Comparison of ENCODE assay signal across 9 cellular contexts in the genomic region with DNA sequence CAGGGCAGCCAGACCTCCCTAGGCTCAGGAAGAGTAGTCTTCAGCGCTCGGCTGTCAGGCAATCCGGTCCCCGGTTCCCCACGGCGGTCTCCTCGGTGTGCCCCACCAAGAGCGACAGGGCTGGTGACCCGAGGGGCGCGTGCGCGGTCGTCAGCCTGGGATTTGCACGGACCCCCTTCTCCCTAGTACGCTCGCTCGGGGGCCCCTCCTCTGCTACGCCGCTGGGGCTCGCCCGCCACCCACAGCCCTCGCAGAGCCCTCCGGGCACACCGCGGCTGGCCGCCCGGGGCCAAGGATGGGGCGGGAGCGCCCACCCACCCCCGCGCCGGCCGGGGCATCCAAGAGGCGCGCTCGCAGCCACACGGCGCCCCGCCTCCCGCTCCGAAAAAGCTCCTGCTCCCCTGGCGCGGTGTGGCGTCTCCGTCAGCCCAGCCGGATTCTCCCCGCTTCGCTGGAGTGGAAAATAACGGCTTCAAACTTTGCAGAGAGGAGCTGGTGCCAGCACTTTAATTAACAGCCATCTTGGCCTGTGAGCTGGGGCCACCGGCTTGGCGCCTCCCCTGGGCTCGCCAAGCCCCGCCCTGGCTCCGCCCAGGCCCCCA. TPM values are rescaled to one million over a fixed set of nuclear protein-coding genes. Genes with fewer than 3 reads are reported as not detected.
A peak's percentile ranks its signal among the peaks of the same experiment; 100 is the strongest.
DNase-seq lines count a peak whose midpoint lies in the region; ATAC-seq, FAIRE-seq and TF ChIP-seq lines count a peak whose summit lies in the region.
"Had no signal": no experiment of that assay in that cellular context is flagged by ENCODE, and none has a peak within 500 bp of the region (broad histone marks: within the 10 kb centered on the region; RNA-seq: fewer than 3 reads in every experiment).

No MANE protein-coding gene starts in this region.

- TF ChIP-seq CTCF in HepG2 (CRISPR knock-in tag; IDR thresholded peaks at IDR 0.05), result no peak
- TF ChIP-seq CTCF in right lobe of liver (IDR thresholded peaks at IDR 0.05), result no peak
- no peak for TF ChIP-seq CTCF in WTC11 (IDR thresholded peaks at IDR 0.05)
- no peak for TF ChIP-seq CTCF in fibroblast of villous mesenchyme (IDR thresholded peaks at IDR 0.05; ENCODE audit: insufficient read depth, low read depth, low read length)

- ATAC-seq in HepG2 (peak; percentile 8; the same call in 2 of the 3 replicates), right lobe of liver (no peak), WTC11 (peak; percentile 10), GM18873 (IDR thresholded peaks at IDR 0.05; ENCODE audit: low FRiP score, unreplicated experiment) (no peak)
- ATAC-seq: body of pancreas had no signal

- H3K36me3 Mint-ChIP-seq in WTC11, result no peaks in the 10 kb centered on the region

- no peak for FAIRE-seq in HepG2 (lab: Jason Lieb, UNC)

- no peak for DNase-seq in HepG2 (ENCODE audit: low spot score)
- DNase-seq in right lobe of liver, result no peak
- peak; percentile 44 for DNase-seq in WTC11 (ENCODE audit: low spot score)
- peak; percentile 41 for DNase-seq in fibroblast of villous mesenchyme (ENCODE audit: low read depth)
- peak; percentile 18 for DNase-seq in pons (ENCODE audit: low spot score)
- no peak for DNase-seq in islet precursor cell
- no peak for DNase-seq in NOMO-1 (lab: John Stamatoyannopoulos, UW; ENCODE audit: unreplicated experiment in 2 of 2)

- H2AFZ ChIP-seq in HepG2 (ENCODE audit: low read length), result no peak overlapping the region

- in situ Hi-C loops in HepG2 (cut with HindIII; ENCODE audit: extremely low pct_ligation_motif_present, low pct_unique_long_range_greater_than_20kb), result no loop called here

- H3K9me3 ChIP-seq in HepG2 (ENCODE audit: low read length), result no peaks in the 10 kb centered on the region
- H3K9me3 ChIP-seq in right lobe of liver, result no peaks in the 10 kb centered on the region
- H3K9me3 ChIP-seq: body of pancreas had no signal

- H3K4me3 Mint-ChIP-seq in WTC11, result peak overlapping the region; percentile 92

- H3K27ac Mint-ChIP-seq in WTC11, result no peak overlapping the region

- H3K27me3 ChIP-seq in HepG2 (ENCODE audit: control insufficient read depth in 1 of 2, insufficient read depth in 2 of 2, low read length in 2 of 2) (peaks cover 36 to 72% of the 10 kb centered on the region in 2 experiments), right lobe of liver (peaks cover 0 to 26% of the 10 kb centered on the region in 2 donors)

- H3K27ac ChIP-seq in HepG2 (ENCODE audit: extremely low read length, insufficient read depth, low read length) (no peak overlapping the region), right lobe of liver (no peak overlapping the region)
- H3K27ac ChIP-seq: body of pancreas had no signal

- H3K36me3 ChIP-seq in HepG2 (replicated peaks in 1 of 2; ENCODE audit: control insufficient read depth in 1 of 2, insufficient read depth in 2 of 2, low read length in 2 of 2), result no peaks in the 10 kb centered on the region
- no peaks in the 10 kb centered on the region for H3K36me3 ChIP-seq in right lobe of liver

- TF ChIP-seq EP300 in HepG2 (IDR thresholded peaks at IDR 0.05; ENCODE audit: low read depth in 2 of 2, low read length in 2 of 2), result no peak
- no peak for TF ChIP-seq EP300 in HepG2 (CRISPR knock-in tag; IDR thresholded peaks at IDR 0.05; ENCODE audit: borderline replicate concordance)

- no peaks in the 10 kb centered on the region for H3K9me3 Mint-ChIP-seq in WTC11

- peaks cover 36% of the 10 kb centered on the region for H3K4me1 Mint-ChIP-seq in WTC11

- POLR2A ChIA-PET in HepG2 (lab: Yijun Ruan, JAX), result no interaction called here
- POLR2A ChIA-PET in WTC11 (lab: Charles Lee), result interaction anchor here (0.6 to 1.3 kb wide), 3 partner anchors 7 to 178 kb away, joined by 3 read pairs; a partner anchor contains a TSS

- H4K20me1 ChIP-seq in HepG2 (ENCODE audit: insufficient read depth, low read length), result no peaks in the 10 kb centered on the region

- peak overlapping the region; percentile 48 to 71 (median 49) for H3K4me3 ChIP-seq in HepG2 (replicated peaks in 1 of 3; ENCODE audit: insufficient read depth in 1 of 3, low read depth in 2 of 3, low read length in 3 of 3)
- H3K4me3 ChIP-seq in right lobe of liver, result peak overlapping the region in 1 of 3 donors; percentile 7
- H3K4me3 ChIP-seq in fibroblast of villous mesenchyme (ENCODE audit: low read depth, low read length), result peak overlapping the region; percentile 61
- H3K4me3 ChIP-seq: body of pancreas had no signal

- no peaks in the 10 kb centered on the region for H3K79me2 ChIP-seq in HepG2 (ENCODE audit: insufficient read depth, low read length)

- intact Hi-C loops in HepG2 (cut with micrococcal nuclease; ENCODE audit: unreplicated experiment), result no loop called here
- intact Hi-C loops in right lobe of liver (cut with DNase I), result no loop called here

- CTCF ChIA-PET in HepG2 (lab: Yijun Ruan, JAX; ENCODE audit: low intra/inter-chr PET ratio, low total read pairs) (no interaction called here), WTC11 (lab: Charles Lee) (interaction anchor here (0.6 to 5.5 kb wide), 14 partner anchors 8 to 191 kb away, joined by 3 to 117 read pairs (median 12); a partner anchor contains a TSS)

- WGBS in HepG2 (ENCODE audit: low lambda C conversion rate), result no CpG with 5 or more reads among the region's 55 CpGs
- WGBS in right lobe of liver (ENCODE audit: insufficient coverage, low coverage, low lambda C conversion rate, missing lambda C conversion rate), result no CpG with 5 or more reads among the region's 55 CpGs

- H3K4me2 ChIP-seq in HepG2 (ENCODE audit: low read depth, low read length), result peak overlapping the region; percentile 73

- H3K9ac ChIP-seq in HepG2 (ENCODE audit: insufficient read depth, low read depth, low read length), result peak overlapping the region; percentile 30; the same call in 1 of the 2 replicates

- H3K27me3 Mint-ChIP-seq in WTC11 (ENCODE audit: low read depth), result peaks cover 60% of the 10 kb centered on the region

- peaks cover 36% of the 10 kb centered on the region for H3K4me1 ChIP-seq in HepG2 (ENCODE audit: insufficient read depth, low read length)
- H3K4me1 ChIP-seq in right lobe of liver, result peaks cover 0 to 17% (median 0%) of the 10 kb centered on the region in 4 donors

- no peak for TF ChIP-seq RAD21 in HepG2 (CRISPR knock-in tag; IDR thresholded peaks at IDR 0.05)

- TF ChIP-seq POLR2A in HepG2 (IDR thresholded peaks at IDR 0.05; ENCODE audit: insufficient read depth in 1 of 2, low read depth in 2 of 2, low read length in 2 of 2) (no peak), right lobe of liver (IDR thresholded peaks at IDR 0.05) (no peak)

- no TSS peak for BruUV-seq in HepG2 (replicated peaks; lab: Mats Ljungman, UMichigan)

RNA-seq across cellular contexts. Expression of a gene that starts 2.1 kb away (rescaled TPM):
- total RNA-seq in HepG2 (2016; rRNA removed; fragmentation: Illumina TruSeq; extraction: Trizol) (0.11 TPM in 1 of 2 replicates, not detected in the other), right lobe of liver (under 1 TPM in 4 of 6 experiments, not detected in 2; 0.31 to 0.62 (median 0.38) TPM), WTC11 (2021) (13.4 to 16.8 TPM (median 15.6 TPM) in 3 replicates), fibroblast of villous mesenchyme (0.43 and 0.97 TPM in 2 replicates)
- not detected in 2 replicates for total RNA-seq in HepG2 (2016; cell fraction: cytosol; rRNA removed; fragmentation: Illumina TruSeq; extraction: Trizol; ENCODE audit: low read depth)
- total RNA-seq in HepG2 (2016; cell fraction: insoluble cytoplasmic fraction; rRNA removed; fragmentation: Illumina TruSeq; extraction: Trizol), result not detected in 2 replicates
- total RNA-seq in HepG2 (2016; cell fraction: membrane; rRNA removed; fragmentation: Illumina TruSeq; extraction: Trizol), result 0.14 TPM in 1 of 2 replicates, not detected in the other
- not detected in 2 replicates for total RNA-seq in HepG2 (2016; cell fraction: nucleus; rRNA removed; fragmentation: Illumina TruSeq; extraction: Trizol)
- 0.07 and 0.11 TPM in 2 replicates for polyA plus RNA-seq in HepG2 (2011; rRNA removed)
- polyA plus RNA-seq in HepG2 (2011; cell fraction: cytosol; rRNA removed), result 0.10 and 0.20 TPM in 2 replicates
- polyA plus RNA-seq in HepG2 (2011; cell fraction: nucleus; rRNA removed), result 0.14 TPM in 1 of 2 replicates, not detected in the other
- polyA plus RNA-seq in HepG2 (2012), result 0.24 TPM in 1 of 2 replicates, not detected in the other
- 0.38 and 0.43 TPM in 2 replicates for polyA plus RNA-seq in HepG2 (2016; cell fraction: cytosol; fragmentation: Illumina TruSeq; extraction: Trizol; ENCODE audit: low read depth)
- not detected in 2 replicates for polyA plus RNA-seq in HepG2 (2016; cell fraction: insoluble cytoplasmic fraction; fragmentation: Illumina TruSeq; extraction: Trizol; ENCODE audit: low read depth)
- 0.15 and 0.29 TPM in 2 replicates for polyA plus RNA-seq in HepG2 (2016; cell fraction: membrane; fragmentation: Illumina TruSeq; extraction: Trizol; ENCODE audit: low read depth)
- polyA plus RNA-seq in HepG2 (2016; cell fraction: nucleus; fragmentation: Illumina TruSeq; extraction: Trizol; ENCODE audit: insufficient read depth, low read depth), result not detected in 2 replicates
- 1.1 TPM in 1 of 2 replicates, not detected in the other for polyA minus RNA-seq in HepG2 (2011; rRNA and poly(A)+ RNA removed; ENCODE audit: low replicate concordance)
- polyA minus RNA-seq in HepG2 (2011; cell fraction: cytosol; rRNA and poly(A)+ RNA removed), result not detected in 2 replicates
- not detected in 2 replicates for polyA minus RNA-seq in HepG2 (2011; cell fraction: nucleus; rRNA and poly(A)+ RNA removed)

RNA-seq across cellular contexts. Expression of a gene that starts 22.7 kb away (rescaled TPM):
- total RNA-seq in HepG2 (2016; rRNA removed; fragmentation: Illumina TruSeq; extraction: Trizol) (14.5 and 15.3 TPM in 2 replicates), right lobe of liver (under 1 TPM; 0.20 to 0.99 (median 0.35) TPM), WTC11 (2021) (62.2 to 82.2 TPM (median 66.3 TPM) in 3 replicates), fibroblast of villous mesenchyme (3.9 and 5.2 TPM in 2 replicates)
- total RNA-seq in HepG2 (2016; cell fraction: cytosol; rRNA removed; fragmentation: Illumina TruSeq; extraction: Trizol; ENCODE audit: low read depth), result 9.5 and 10.9 TPM in 2 replicates
- total RNA-seq in HepG2 (2016; cell fraction: insoluble cytoplasmic fraction; rRNA removed; fragmentation: Illumina TruSeq; extraction: Trizol), result 10.5 and 15.3 TPM in 2 replicates
- 11.6 and 11.8 TPM in 2 replicates for total RNA-seq in HepG2 (2016; cell fraction: membrane; rRNA removed; fragmentation: Illumina TruSeq; extraction: Trizol)
- 16.1 and 18.1 TPM in 2 replicates for total RNA-seq in HepG2 (2016; cell fraction: nucleus; rRNA removed; fragmentation: Illumina TruSeq; extraction: Trizol)
- polyA plus RNA-seq in HepG2 (2011; rRNA removed), result 13.2 and 15.2 TPM in 2 replicates
- polyA plus RNA-seq in HepG2 (2011; cell fraction: cytosol; rRNA removed), result 3.7 and 7.3 TPM in 2 replicates
- 33.4 and 44.5 TPM in 2 replicates for polyA plus RNA-seq in HepG2 (2011; cell fraction: nucleus; rRNA removed)
- 4.1 and 7.4 TPM in 2 replicates for polyA plus RNA-seq in HepG2 (2012)
- 1.2 and 1.7 TPM in 2 replicates for polyA plus RNA-seq in HepG2 (2016; cell fraction: cytosol; fragmentation: Illumina TruSeq; extraction: Trizol; ENCODE audit: low read depth)
- polyA plus RNA-seq in HepG2 (2016; cell fraction: insoluble cytoplasmic fraction; fragmentation: Illumina TruSeq; extraction: Trizol; ENCODE audit: low read depth), result 11.3 and 16.8 TPM in 2 replicates
- 3.7 and 5.4 TPM in 2 replicates for polyA plus RNA-seq in HepG2 (2016; cell fraction: membrane; fragmentation: Illumina TruSeq; extraction: Trizol; ENCODE audit: low read depth)
- polyA plus RNA-seq in HepG2 (2016; cell fraction: nucleus; fragmentation: Illumina TruSeq; extraction: Trizol; ENCODE audit: insufficient read depth, low read depth), result 81.4 and 94.7 TPM in 2 replicates
- polyA minus RNA-seq in HepG2 (2011; rRNA and poly(A)+ RNA removed; ENCODE audit: low replicate concordance), result 25.0 and 60.4 TPM in 2 replicates
- 8.2 and 9.4 TPM in 2 replicates for polyA minus RNA-seq in HepG2 (2011; cell fraction: cytosol; rRNA and poly(A)+ RNA removed)
- polyA minus RNA-seq in HepG2 (2011; cell fraction: nucleus; rRNA and poly(A)+ RNA removed), result 12.9 and 15.5 TPM in 2 replicates

RNA-seq across cellular contexts. Expression of a gene that starts 54.9 kb away (rescaled TPM):
- total RNA-seq in HepG2 (2016; rRNA removed; fragmentation: Illumina TruSeq; extraction: Trizol), result 0.11 and 0.35 TPM in 2 replicates
- total RNA-seq in HepG2 (2016; cell fraction: cytosol; rRNA removed; fragmentation: Illumina TruSeq; extraction: Trizol; ENCODE audit: low read depth), result 0.20 TPM in 1 of 2 replicates, not detected in the other
- 0.50 TPM in 1 of 2 replicates, not detected in the other for total RNA-seq in HepG2 (2016; cell fraction: insoluble cytoplasmic fraction; rRNA removed; fragmentation: Illumina TruSeq; extraction: Trizol)
- total RNA-seq in HepG2 (2016; cell fraction: membrane; rRNA removed; fragmentation: Illumina TruSeq; extraction: Trizol), result 0.10 and 0.22 TPM in 2 replicates
- 0.63 TPM in 1 of 2 replicates, not detected in the other for total RNA-seq in HepG2 (2016; cell fraction: nucleus; rRNA removed; fragmentation: Illumina TruSeq; extraction: Trizol)
- 0.16 and 0.29 TPM in 2 replicates for polyA plus RNA-seq in HepG2 (2011; rRNA removed)
- polyA plus RNA-seq in HepG2 (2011; cell fraction: cytosol; rRNA removed), result 0.08 and 0.24 TPM in 2 replicates
- polyA plus RNA-seq in HepG2 (2011; cell fraction: nucleus; rRNA removed), result 0.24 and 0.99 TPM in 2 replicates
- polyA plus RNA-seq in HepG2 (2012), result 0.13 TPM in 1 of 2 replicates, not detected in the other
- polyA plus RNA-seq in HepG2 (2016; cell fraction: cytosol; fragmentation: Illumina TruSeq; extraction: Trizol; ENCODE audit: low read depth), result 0.18 TPM in 1 of 2 replicates, not detected in the other
- polyA plus RNA-seq in HepG2 (2016; cell fraction: insoluble cytoplasmic fraction; fragmentation: Illumina TruSeq; extraction: Trizol; ENCODE audit: low read depth), result 0.39 TPM in 1 of 2 replicates, not detected in the other
- polyA plus RNA-seq in HepG2 (2016; cell fraction: membrane; fragmentation: Illumina TruSeq; extraction: Trizol; ENCODE audit: low read depth), result 0.11 and 0.38 TPM in 2 replicates
- polyA plus RNA-seq in HepG2 (2016; cell fraction: nucleus; fragmentation: Illumina TruSeq; extraction: Trizol; ENCODE audit: insufficient read depth, low read depth), result not detected in 2 replicates
- 0.78 TPM in 1 of 2 replicates, not detected in the other for polyA minus RNA-seq in HepG2 (2011; rRNA and poly(A)+ RNA removed; ENCODE audit: low replicate concordance)
- polyA minus RNA-seq in HepG2 (2011; cell fraction: cytosol; rRNA and poly(A)+ RNA removed), result not detected in 2 replicates
- not detected in 2 replicates for polyA minus RNA-seq in HepG2 (2011; cell fraction: nucleus; rRNA and poly(A)+ RNA removed)
- total RNA-seq in right lobe of liver, result under 1 TPM; 0.18 to 0.50 (median 0.27) TPM
- 1.5 to 2.2 TPM (median 1.6 TPM) in 3 replicates for total RNA-seq in WTC11 (2021)
- 0.86 and 1.9 TPM in 2 replicates for total RNA-seq in fibroblast of villous mesenchyme

Comparison
In these comparisons a context has a peak if more than half of its experiments do, and no peak if none do; other contexts are left out.
1. ATAC-seq: peak in HepG2 (single experiment) and WTC11 (single experiment); none in right lobe of liver (0 of 4) and GM18873 (single experiment).
2. DNase-seq: peak in WTC11 (single experiment), fibroblast of villous mesenchyme (single experiment) and pons (single experiment); none in HepG2 (single experiment), right lobe of liver (0 of 3), islet precursor cell (single experiment) and NOMO-1 (0 of 2).